ENCODE assay signal across 23 cellular contexts in genomic region chr7:154406312-154406711, GRCh38.
DNase-seq lines count a peak whose midpoint lies in the region; FAIRE-seq and TF ChIP-seq lines count a peak whose summit lies in the region.
"Had no signal": no experiment of that assay in that cellular context is flagged by ENCODE, and none has a peak within 500 bp of the region (broad histone marks: within the 10 kb centered on the region; RNA-seq: fewer than 3 reads in every experiment).

No MANE protein-coding gene starts in this region.

- H4K91ac ChIP-seq in trophoblast cell (ENCODE audit: low read depth, low read length), result no peak overlapping the region

- H3K27me3 ChIP-seq in bronchial epithelial cell (ENCODE audit: control insufficient read depth, insufficient read depth, low read length), result no peaks in the 10 kb centered on the region
- H3K27me3 ChIP-seq in trophoblast cell (ENCODE audit: insufficient read depth, low read length), result no peaks in the 10 kb centered on the region
- H3K27me3 ChIP-seq: BE2C, BLaER1 had no signal

- no peak overlapping the region for H3K14ac ChIP-seq in trophoblast cell (ENCODE audit: low read length)

- no peak overlapping the region for H4K12ac ChIP-seq in trophoblast cell (ENCODE audit: low read depth, low read length)

- no peaks in the 10 kb centered on the region for H3K36me3 ChIP-seq in HEK293 (ENCODE audit: control insufficient read depth in 2 of 2, insufficient read depth in 1 of 2, low read length in 2 of 2)
- no peaks in the 10 kb centered on the region for H3K36me3 ChIP-seq in bronchial epithelial cell (ENCODE audit: control insufficient read depth, insufficient read depth, low read length)
- H3K36me3 ChIP-seq in trophoblast cell (ENCODE audit: control insufficient read depth in 1 of 2, insufficient read depth in 2 of 2, low read length in 2 of 2), result no peaks in the 10 kb centered on the region
- H3K36me3 ChIP-seq: BE2C, BLaER1 had no signal

- H2AK5ac ChIP-seq in trophoblast cell (ENCODE audit: low read length), result no peak overlapping the region

- H2BK5ac ChIP-seq in trophoblast cell (ENCODE audit: low read depth, low read length, poor library complexity), result no peak overlapping the region

- H3K9me3 ChIP-seq in HEK293 (ENCODE audit: control insufficient read depth, insufficient read depth, low read depth, low read length) (no peaks in the 10 kb centered on the region), trophoblast cell (ENCODE audit: insufficient read depth, low read depth, low read length) (peaks cover 2% of the 10 kb centered on the region)
- H3K9me3 ChIP-seq: BE2C, BLaER1 had no signal

- H3K9ac ChIP-seq in trophoblast cell (ENCODE audit: low read length), result no peak overlapping the region
- H3K9ac ChIP-seq: BLaER1 had no signal

- WGBS in trophoblast cell (ENCODE audit: extremely low coverage, insufficient coverage, insufficient read length), result no CpG with 5 or more reads among the region's 8 CpGs

- DNase-seq in bronchial epithelial cell (ENCODE audit: low read depth) (no peak), trophoblast cell (no peak), substantia nigra (lab: John Stamatoyannopoulos, UW) (no peak), NCI-H146 treated with DMSO at 0.1 percent for 48 hours (lab: John Stamatoyannopoulos, UW; ENCODE audit: unreplicated experiment) (no peak)
- DNase-seq: 8988T; ACHN; BE2C; C1 segment of cervical spinal cord; CD4-positive, alpha-beta memory T cell; CD4-positive, CD25-positive, alpha-beta regulatory T cell; CD8-positive, alpha-beta memory T cell; DMS 273 treated with DMSO at 0.1 percent for 48 hours; DMS53; DMS79; DND-41; EL; GDM1 had no signal

- H3K23ac ChIP-seq in trophoblast cell (ENCODE audit: low read length), result no peak overlapping the region

- no peak overlapping the region for H3K4me2 ChIP-seq in trophoblast cell (ENCODE audit: low read length)
- H3K4me2 ChIP-seq: BLaER1 had no signal

- no peaks in the 10 kb centered on the region for H3K4me1 ChIP-seq in HEK293 (ENCODE audit: control insufficient read depth, insufficient read depth, low read length)
- H3K4me1 ChIP-seq in trophoblast cell (ENCODE audit: control insufficient read depth in 1 of 2, insufficient read depth in 2 of 2, low read length in 2 of 2), result no peaks in the 10 kb centered on the region
- H3K4me1 ChIP-seq: BE2C, BLaER1 had no signal

- H3K79me2 ChIP-seq in trophoblast cell (ENCODE audit: control insufficient read depth, insufficient read depth, low read length, poor library complexity), result no peaks in the 10 kb centered on the region

- H2BK12ac ChIP-seq in trophoblast cell (ENCODE audit: low read length), result no peak overlapping the region

- no peaks in the 10 kb centered on the region for H3K79me1 ChIP-seq in trophoblast cell (ENCODE audit: low read length)

- H4K8ac ChIP-seq in trophoblast cell (ENCODE audit: low read depth, low read length), result no peak overlapping the region

- peak; percentile 7 for FAIRE-seq in bronchial epithelial cell (lab: Jason Lieb, UNC)
- FAIRE-seq: A204.1, GM12878, GM12892, GM18507 had no signal

- no peak overlapping the region for H3K18ac ChIP-seq in trophoblast cell (ENCODE audit: low read length)

- POLR2A ChIA-PET in HEK293 (lab: Yijun Ruan, JAX), result no interaction called here

- H2BK120ac ChIP-seq in trophoblast cell (ENCODE audit: insufficient read depth, low read length, poor library complexity), result no peak overlapping the region

- no peak for TF ChIP-seq CTCF in HEK293 (tag by site-specific recombination; IDR thresholded peaks at IDR 0.05)
- TF ChIP-seq CTCF in bronchial epithelial cell (IDR thresholded peaks at IDR 0.05; ENCODE audit: insufficient read depth, low read length, severe bottlenecking), result no peak

- H3K4ac ChIP-seq in trophoblast cell (ENCODE audit: low read depth, low read length), result no peak overlapping the region

- H3K27ac ChIP-seq in HEK293 (ENCODE audit: extremely low read depth, low read depth, low read length) (no peak overlapping the region), trophoblast cell (ENCODE audit: low read depth, low read length) (no peak overlapping the region), substantia nigra (ENCODE audit: low read depth, low read length, poor library complexity, severe bottlenecking) (no peak overlapping the region)
- H3K27ac ChIP-seq: BLaER1 had no signal

- CTCF ChIA-PET in HEK293 (lab: Yijun Ruan, JAX), result interaction anchor here (0.6 kb wide), 1 partner anchor 1478 kb away, joined by 5 read pairs; no protein-coding TSS in a partner anchor

- no peak overlapping the region for H3K4me3 ChIP-seq in HEK293 (ENCODE audit: low read depth, low read length)
- H3K4me3 ChIP-seq in bronchial epithelial cell (ENCODE audit: low read depth, low read length), result no peak overlapping the region
- H3K4me3 ChIP-seq in trophoblast cell (ENCODE audit: low read depth, low read length), result peak overlapping the region; percentile 59
- H3K4me3 ChIP-seq: BLaER1, GM12878 had no signal

- H2AFZ ChIP-seq in trophoblast cell (ENCODE audit: insufficient read depth, low read length, poor library complexity), result no peak overlapping the region

TF ChIP-seq in HEK293, 187 proteins besides CTCF, POLR2A, EP300 and RAD21:
- TF ChIP-seq KLF10 (tag by site-specific recombination; IDR thresholded peaks at IDR 0.05) (no peak), ZSCAN4 (tag by site-specific recombination; IDR thresholded peaks at IDR 0.05) (peak; percentile 76)
